1 cellular context compared by ENCODE assay signal in the genomic region with DNA sequence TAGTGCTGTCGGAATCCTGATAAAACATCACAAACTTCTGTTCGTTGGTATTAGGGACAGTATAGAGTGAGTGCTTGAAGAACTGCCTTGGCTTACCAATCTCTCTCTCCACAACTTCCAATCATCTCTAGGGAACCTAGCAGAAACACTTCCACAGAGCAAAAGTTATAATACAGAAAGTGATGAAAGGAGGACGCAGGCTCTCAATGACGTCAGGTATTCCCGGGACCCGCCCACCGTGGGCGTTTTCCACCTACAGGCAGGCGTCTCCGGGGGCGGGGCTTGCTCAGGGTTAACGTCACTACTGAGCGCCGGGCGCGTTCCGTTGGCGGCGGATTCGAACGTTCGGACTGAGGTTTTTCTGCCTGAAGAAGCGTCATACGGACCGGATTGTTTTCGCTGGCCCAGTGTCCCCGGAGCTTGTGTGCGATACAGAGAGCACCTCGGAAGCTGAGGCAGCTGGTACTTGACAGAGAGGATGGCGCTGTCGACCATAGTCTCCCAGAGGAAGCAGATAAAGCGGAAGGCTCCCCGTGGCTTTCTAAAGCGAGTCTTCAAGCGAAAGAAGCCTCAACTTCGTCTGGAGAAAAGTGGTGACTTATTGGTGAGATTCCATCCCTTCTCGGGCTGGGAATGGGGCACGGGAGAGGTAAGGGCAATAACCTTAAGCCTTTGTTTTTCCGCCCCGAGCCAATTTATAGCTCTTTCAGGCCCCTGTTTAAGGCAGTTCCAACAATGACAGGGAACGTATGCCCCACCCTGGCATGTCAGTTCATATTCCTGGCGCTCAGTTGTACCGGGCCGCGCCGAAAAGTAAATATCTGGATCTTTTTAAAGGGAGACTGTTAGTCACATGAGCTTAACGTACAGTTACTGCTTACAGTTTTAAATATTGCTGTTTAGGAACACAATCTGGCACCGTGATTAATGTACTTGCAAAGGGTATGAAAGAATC.
A peak's percentile ranks its signal among the peaks of the same experiment; 100 is the strongest.
TF ChIP-seq lines count a peak whose summit lies in the region.

Gene CENPW (plus strand): TSS at position 320 of the 955 bp plus-strand sequence. CDS start 159 bp downstream, at position 479.

TF ChIP-seq in HepG2, 621 proteins besides CTCF, POLR2A, EP300 and RAD21 (continued from another document and continues in another):
- TF ChIP-seq TAF1 (CRISPR knock-in tag; IDR thresholded peaks at IDR 0.05) (peak; percentile 70; the same call in 1 of the 2 replicates), NBN (conservative IDR thresholded peaks at IDR 0.05) (no peak), ZNF232 (CRISPR knock-in tag; IDR thresholded peaks at IDR 0.05; ENCODE audit: borderline replicate concordance) (no peak), ZBTB1 (CRISPR knock-in tag; IDR thresholded peaks at IDR 0.05; ENCODE audit: borderline replicate concordance) (no peak), GATAD1 (CRISPR knock-in tag; IDR thresholded peaks at IDR 0.05) (peak; percentile 100), ZNF749 (CRISPR knock-in tag; IDR thresholded peaks at IDR 0.05; ENCODE audit: borderline replicate concordance) (peak; percentile 61; the same call in 1 of the 2 replicates), POLR2AphosphoS2 (IDR thresholded peaks at IDR 0.05; ENCODE audit: low read depth, low read length) (no peak), TCF7L2 (IDR thresholded peaks at IDR 0.05; ENCODE audit: low read depth, low read length) (no peak), YEATS4 (CRISPR knock-in tag; IDR thresholded peaks at IDR 0.05; ENCODE audit: borderline replicate concordance) (peak; percentile 86), NONO (IDR thresholded peaks at IDR 0.05) (no peak), NONO (CRISPR knock-in tag; conservative IDR thresholded peaks at IDR 0.05) (peak; percentile 85), ZNF225 (CRISPR knock-in tag; IDR thresholded peaks at IDR 0.05) (no peak), PHF8 (CRISPR knock-in tag; IDR thresholded peaks at IDR 0.05) (peak; percentile 71), STAT6 (CRISPR knock-in tag; IDR thresholded peaks at IDR 0.05; ENCODE audit: borderline replicate concordance) (no peak), HOXA9 (CRISPR knock-in tag; IDR thresholded peaks at IDR 0.05; ENCODE audit: borderline replicate concordance) (no peak), ZNF160 (CRISPR knock-in tag; IDR thresholded peaks at IDR 0.05) (peak; percentile 91; the same call in 1 of the 2 replicates), HBP1 (CRISPR knock-in tag; IDR thresholded peaks at IDR 0.05; ENCODE audit: low read depth) (peak; percentile 99), ZNF746 (CRISPR knock-in tag; IDR thresholded peaks at IDR 0.05) (no peak), BORCS8-MEF2B (CRISPR knock-in tag; IDR thresholded peaks at IDR 0.05) (peak; percentile 74), NRL (CRISPR knock-in tag; IDR thresholded peaks at IDR 0.05; ENCODE audit: borderline replicate concordance) (peak; percentile 65; the same call in 1 of the 2 replicates), ATF3 (CRISPR knock-in tag; IDR thresholded peaks at IDR 0.05) (0 out of 2 replicates have a peak, but pooled peaks have one; percentile 42), ZNF276 (CRISPR knock-in tag; IDR thresholded peaks at IDR 0.05; ENCODE audit: low read depth) (0 out of 2 replicates have a peak, but pooled peaks have one; percentile 38), JUN (CRISPR knock-in tag; IDR thresholded peaks at IDR 0.05) (peak; percentile 42; the same call in 1 of the 2 replicates), SMAD9 (CRISPR knock-in tag; IDR thresholded peaks at IDR 0.05) (no peak), PAXIP1 (CRISPR knock-in tag; conservative IDR thresholded peaks at IDR 0.05) (peak; percentile 34; the same call in 1 of the 2 replicates), MTERF4 (CRISPR knock-in tag; IDR thresholded peaks at IDR 0.05) (no peak), ZNF253 (CRISPR knock-in tag; IDR thresholded peaks at IDR 0.05; ENCODE audit: borderline replicate concordance) (0 out of 2 replicates have a peak, but pooled peaks have one; percentile 46), MAZ (IDR thresholded peaks at IDR 0.05; ENCODE audit: borderline replicate concordance, low read depth, low read length) (peak; percentile 50; the same call in 1 of the 2 replicates), MAZ (CRISPR knock-in tag; IDR thresholded peaks at IDR 0.05; ENCODE audit: low read depth) (no peak), ZNF121 (CRISPR knock-in tag; IDR thresholded peaks at IDR 0.05) (no peak), ZNF292 (CRISPR knock-in tag; IDR thresholded peaks at IDR 0.05; ENCODE audit: borderline replicate concordance, low read depth) (0 out of 2 replicates have a peak, but pooled peaks have one; percentile 46), ZBTB38 (CRISPR knock-in tag; IDR thresholded peaks at IDR 0.05) (peak; percentile 71; the same call in 1 of the 2 replicates), SIX4 (CRISPR knock-in tag; IDR thresholded peaks at IDR 0.05) (no peak), GATA4 (IDR thresholded peaks at IDR 0.05; ENCODE audit: borderline replicate concordance, low read depth) (peak; percentile 50; the same call in 1 of the 2 replicates), BRF2 (CRISPR knock-in tag; IDR thresholded peaks at IDR 0.05) (no peak), HIVEP1 (CRISPR knock-in tag; IDR thresholded peaks at IDR 0.05) (0 out of 2 replicates have a peak, but pooled peaks have one; percentile 72), ZNF766 (CRISPR knock-in tag; IDR thresholded peaks at IDR 0.05; ENCODE audit: borderline replicate concordance) (peak; percentile 25; the same call in 1 of the 2 replicates)
- TF ChIP-seq, protein P1, sequence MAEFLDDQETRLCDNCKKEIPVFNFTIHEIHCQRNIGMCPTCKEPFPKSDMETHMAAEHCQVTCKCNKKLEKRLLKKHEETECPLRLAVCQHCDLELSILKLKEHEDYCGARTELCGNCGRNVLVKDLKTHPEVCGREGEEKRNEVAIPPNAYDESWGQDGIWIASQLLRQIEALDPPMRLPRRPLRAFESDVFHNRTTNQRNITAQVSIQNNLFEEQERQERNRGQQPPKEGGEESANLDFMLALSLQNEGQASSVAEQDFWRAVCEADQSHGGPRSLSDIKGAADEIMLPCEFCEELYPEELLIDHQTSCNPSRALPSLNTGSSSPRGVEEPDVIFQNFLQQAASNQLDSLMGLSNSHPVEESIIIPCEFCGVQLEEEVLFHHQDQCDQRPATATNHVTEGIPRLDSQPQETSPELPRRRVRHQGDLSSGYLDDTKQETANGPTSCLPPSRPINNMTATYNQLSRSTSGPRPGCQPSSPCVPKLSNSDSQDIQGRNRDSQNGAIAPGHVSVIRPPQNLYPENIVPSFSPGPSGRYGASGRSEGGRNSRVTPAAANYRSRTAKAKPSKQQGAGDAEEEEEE (CRISPR knock-in tag; IDR thresholded peaks at IDR 0.05; ENCODE audit: borderline replicate concordance): no peak
- TF ChIP-seq, protein P2, sequence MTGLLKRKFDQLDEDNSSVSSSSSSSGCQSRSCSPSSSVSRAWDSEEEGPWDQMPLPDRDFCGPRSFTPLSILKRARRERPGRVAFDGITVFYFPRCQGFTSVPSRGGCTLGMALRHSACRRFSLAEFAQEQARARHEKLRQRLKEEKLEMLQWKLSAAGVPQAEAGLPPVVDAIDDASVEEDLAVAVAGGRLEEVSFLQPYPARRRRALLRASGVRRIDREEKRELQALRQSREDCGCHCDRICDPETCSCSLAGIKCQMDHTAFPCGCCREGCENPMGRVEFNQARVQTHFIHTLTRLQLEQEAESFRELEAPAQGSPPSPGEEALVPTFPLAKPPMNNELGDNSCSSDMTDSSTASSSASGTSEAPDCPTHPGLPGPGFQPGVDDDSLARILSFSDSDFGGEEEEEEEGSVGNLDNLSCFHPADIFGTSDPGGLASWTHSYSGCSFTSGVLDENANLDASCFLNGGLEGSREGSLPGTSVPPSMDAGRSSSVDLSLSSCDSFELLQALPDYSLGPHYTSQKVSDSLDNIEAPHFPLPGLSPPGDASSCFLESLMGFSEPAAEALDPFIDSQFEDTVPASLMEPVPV (CRISPR knock-in tag; IDR thresholded peaks at IDR 0.05): no peak
- TF ChIP-seq, protein P3, sequence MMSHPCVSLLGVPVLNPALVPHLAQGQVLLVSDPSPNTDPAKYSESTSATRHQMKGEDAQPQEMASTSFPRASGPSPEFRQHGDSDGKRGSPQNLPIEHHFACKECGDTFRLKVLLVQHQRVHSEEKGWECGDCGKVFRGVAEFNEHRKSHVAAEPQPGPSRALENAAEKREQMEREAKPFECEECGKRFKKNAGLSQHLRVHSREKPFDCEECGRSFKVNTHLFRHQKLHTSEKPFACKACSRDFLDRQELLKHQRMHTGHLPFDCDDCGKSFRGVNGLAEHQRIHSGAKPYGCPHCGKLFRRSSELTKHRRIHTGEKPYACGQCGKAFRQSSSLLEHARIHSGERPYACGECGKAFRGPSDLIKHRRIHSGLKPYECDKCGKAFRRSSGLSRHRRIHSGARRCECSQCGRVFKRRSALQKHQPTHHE (CRISPR knock-in tag; IDR thresholded peaks at IDR 0.05; ENCODE audit: borderline replicate concordance): peak; percentile 73; the same call in 1 of the 2 replicates
